Comparison of ENCODE assay signal across 11 cellular contexts in genomic region chr12:50017047-50017446, GRCh38. TPM values are rescaled to one million over a fixed set of nuclear protein-coding genes. Genes with fewer than 3 reads are reported as not detected.
DNase-seq lines count a peak whose midpoint lies in the region; ATAC-seq and TF ChIP-seq lines count a peak whose summit lies in the region.
"Had no signal": no experiment of that assay in that cellular context is flagged by ENCODE, and none has a peak within 500 bp of the region (broad histone marks: within the 10 kb centered on the region; RNA-seq: fewer than 3 reads in every experiment).

No MANE protein-coding gene starts in this region.

- H3K36me3 Mint-ChIP-seq in MCF 10A (ENCODE audit: insufficient read depth, unreplicated experiment) (peaks cover 23% of the 10 kb centered on the region), GM23338 (ENCODE audit: low read depth) (peaks cover 25% of the 10 kb centered on the region)
- H3K36me3 Mint-ChIP-seq: IgD-negative memory B cell had no signal

- H4K20me1 ChIP-seq in fibroblast of lung (ENCODE audit: control insufficient read depth, extremely low read depth, insufficient read depth, low read length) (no peaks in the 10 kb centered on the region), GM23338 (replicated peaks; ENCODE audit: insufficient read depth) (peaks cover 6% of the 10 kb centered on the region)

- H3K4me2 ChIP-seq in fibroblast of lung (ENCODE audit: extremely low read depth, insufficient read depth, low read length) (peak overlapping the region; percentile 93), GM23338 (no peak overlapping the region)

- no peaks in the 10 kb centered on the region for H3K9me2 ChIP-seq in GM23338 (ENCODE audit: insufficient read depth)

- H3K27ac Mint-ChIP-seq in MCF 10A (ENCODE audit: low read depth, unreplicated experiment), result peak overlapping the region; percentile 73
- H3K27ac Mint-ChIP-seq in GM23338, result no peak overlapping the region
- H3K27ac Mint-ChIP-seq: IgD-negative memory B cell had no signal

- TF ChIP-seq CTCF in MCF 10A (IDR thresholded peaks at IDR 0.05; ENCODE audit: unreplicated experiment), result no peak
- TF ChIP-seq CTCF in breast epithelium (IDR thresholded peaks at IDR 0.05), result no peak
- TF ChIP-seq CTCF in fibroblast of lung (conservative IDR thresholded peaks at IDR 0.05 in 1 of 2, IDR thresholded peaks at IDR 0.05 in 1 of 2; ENCODE audit: low read depth in 1 of 2, low read length in 2 of 2), result no peak
- no peak for TF ChIP-seq CTCF in vagina (IDR thresholded peaks at IDR 0.05)
- TF ChIP-seq CTCF in GM23338 (conservative IDR thresholded peaks at IDR 0.05; ENCODE audit: low read depth in 2 of 2), result no peak

- peak; percentile 79 for DNase-seq in MCF 10A (ENCODE audit: unreplicated experiment)
- no peak for DNase-seq in breast epithelium (ENCODE audit: low spot score in 2 of 2)
- DNase-seq in fibroblast of lung (ENCODE audit: low read depth in 2 of 2), result peak; percentile 81 to 98
- DNase-seq in vagina (ENCODE audit: extremely low spot score in 2 of 2), result no peak
- DNase-seq in activated gamma-delta T cell treated with Interleukin-2 at 50 U/mL for 16 hours, result no peak
- no peak for DNase-seq in GM23338 (ENCODE audit: low spot score)
- DNase-seq in NCI-H2107 (lab: John Stamatoyannopoulos, UW), result no peak
- DNase-seq: BE2C had no signal

- H3K27me3 ChIP-seq in breast epithelium (no peaks in the 10 kb centered on the region), fibroblast of lung (ENCODE audit: control insufficient read depth, insufficient read depth, low read length) (no peaks in the 10 kb centered on the region), muscle layer of colon (ENCODE audit: control insufficient read depth in 1 of 2, insufficient read depth in 2 of 2, low read length in 2 of 2) (no peaks in the 10 kb centered on the region), vagina (no peaks in the 10 kb centered on the region), GM23338 (ENCODE audit: insufficient read depth) (no peaks in the 10 kb centered on the region)
- H3K27me3 ChIP-seq: BE2C had no signal

- H3K79me2 ChIP-seq in fibroblast of lung (ENCODE audit: control insufficient read depth, insufficient read depth, low read length) (peaks cover 84% of the 10 kb centered on the region), GM23338 (replicated peaks; ENCODE audit: insufficient read depth) (peaks cover 59% of the 10 kb centered on the region)

- no peaks in the 10 kb centered on the region for H3K4me1 ChIP-seq in breast epithelium
- H3K4me1 ChIP-seq in fibroblast of lung (ENCODE audit: control insufficient read depth, extremely low read depth, insufficient read depth, low read length), result peaks cover 8% of the 10 kb centered on the region
- H3K4me1 ChIP-seq in muscle layer of colon (ENCODE audit: insufficient read depth, low read length), result peaks cover 28% of the 10 kb centered on the region
- peaks cover 7% of the 10 kb centered on the region for H3K4me1 ChIP-seq in vagina
- peaks cover 6% of the 10 kb centered on the region; the same call in 1 of the 2 replicates for H3K4me1 ChIP-seq in GM23338 (ENCODE audit: insufficient read depth)

- H3K9me3 ChIP-seq in breast epithelium (no peaks in the 10 kb centered on the region), fibroblast of lung (ENCODE audit: control insufficient read depth, insufficient read depth, low read depth, low read length) (no peaks in the 10 kb centered on the region), muscle layer of colon (ENCODE audit: low read length) (no peaks in the 10 kb centered on the region), vagina (no peaks in the 10 kb centered on the region)
- H3K9me3 ChIP-seq: BE2C had no signal

- H3K9me3 Mint-ChIP-seq in MCF 10A (ENCODE audit: unreplicated experiment), result no peaks in the 10 kb centered on the region
- H3K9me3 Mint-ChIP-seq in GM23338, result no peaks in the 10 kb centered on the region
- H3K9me3 Mint-ChIP-seq: IgD-negative memory B cell had no signal

- H3K4me3 ChIP-seq in breast epithelium, result peak overlapping the region in 1 of 3 donors; percentile 1
- H3K4me3 ChIP-seq in fibroblast of lung (replicated peaks in 1 of 4; ENCODE audit: control extremely low read depth in 1 of 4, insufficient read depth in 1 of 4, low read depth in 3 of 4, low read length in 4 of 4), result peak overlapping the region in 3 of 4 experiments; percentile 28 to 32 (median 28)
- no peak overlapping the region for H3K4me3 ChIP-seq in muscle layer of colon (ENCODE audit: low read depth in 1 of 2, low read length in 2 of 2)
- H3K4me3 ChIP-seq in vagina, result no peak overlapping the region
- H3K4me3 ChIP-seq in GM23338, result no peak overlapping the region

- TF ChIP-seq POLR2A in breast epithelium (IDR thresholded peaks at IDR 0.05) (no peak), vagina (IDR thresholded peaks at IDR 0.05) (no peak)

- H3K36me3 ChIP-seq in breast epithelium (no peaks in the 10 kb centered on the region), fibroblast of lung (ENCODE audit: control insufficient read depth, insufficient read depth, low read length) (no peaks in the 10 kb centered on the region), muscle layer of colon (ENCODE audit: insufficient read depth, low read length) (no peaks in the 10 kb centered on the region), vagina (no peaks in the 10 kb centered on the region), GM23338 (ENCODE audit: insufficient read depth) (peaks cover 10% of the 10 kb centered on the region; the same call in 1 of the 2 replicates)

- peak overlapping the region; percentile 55 for H2AFZ ChIP-seq in fibroblast of lung (ENCODE audit: low read length)
- no peak overlapping the region for H2AFZ ChIP-seq in GM23338

- H3F3A ChIP-seq in GM23338 (replicated peaks; ENCODE audit: low read depth), result no peaks in the 10 kb centered on the region

- no TSS peak for BruUV-seq in MCF 10A (replicated peaks; lab: Mats Ljungman, UMichigan)

- intact Hi-C loops in MCF 10A (cut with micrococcal nuclease), result no loop called here
- intact Hi-C loops in breast epithelium (cut with DNase I; ENCODE audit: low total_unique reads), result no loop called here
- intact Hi-C loops in vagina (cut with DNase I), result no loop called here

- H3K9ac ChIP-seq in fibroblast of lung (ENCODE audit: insufficient read depth, low read length), result peak overlapping the region; percentile 24
- peak overlapping the region; percentile 20 for H3K9ac ChIP-seq in muscle layer of colon (ENCODE audit: low read length)

- POLR2A ChIA-PET in MCF 10A (lab: Yijun Ruan, JAX), result interaction anchor here (0.7 to 4.5 kb wide), 10 partner anchors 8 to 1127 kb away, joined by 3 to 42 read pairs (median 5); partner anchors contain the start of gene RACGAP1

- CTCF ChIA-PET in MCF 10A (lab: Yijun Ruan, JAX), result interaction anchor here (0.9 to 1.4 kb wide), 3 partner anchors 39 to 54 kb away, joined by 4 to 6 read pairs (median 4); no protein-coding TSS in a partner anchor

- ATAC-seq in GM23338, result no peak

- peak overlapping the region in 1 of 2 donors; percentile 39 for H3K27ac ChIP-seq in breast epithelium
- peak overlapping the region; percentile 76 for H3K27ac ChIP-seq in fibroblast of lung (ENCODE audit: insufficient read depth, low read length)
- H3K27ac ChIP-seq in muscle layer of colon (ENCODE audit: low read depth, low read length), result peak overlapping the region; percentile 65
- peak overlapping the region; percentile 53 for H3K27ac ChIP-seq in vagina
- H3K27ac ChIP-seq in GM23338 (ENCODE audit: low read depth), result no peak overlapping the region

- H3K4me1 Mint-ChIP-seq in MCF 10A (ENCODE audit: insufficient read depth, unreplicated experiment) (peaks cover 52% of the 10 kb centered on the region), GM23338 (peaks cover 13% of the 10 kb centered on the region)

- H3K4me3 Mint-ChIP-seq in MCF 10A (ENCODE audit: unreplicated experiment), result peak overlapping the region; percentile 43
- no peak overlapping the region for H3K4me3 Mint-ChIP-seq in GM23338
- H3K4me3 Mint-ChIP-seq: IgD-negative memory B cell had no signal

- no peaks in the 10 kb centered on the region for H3K27me3 Mint-ChIP-seq in MCF 10A (ENCODE audit: insufficient read depth, unreplicated experiment)
- peaks cover 3% of the 10 kb centered on the region for H3K27me3 Mint-ChIP-seq in GM23338 (ENCODE audit: insufficient read depth, low read depth, poor library complexity)
- H3K27me3 Mint-ChIP-seq: IgD-negative memory B cell had no signal

RNA-seq across cellular contexts. Expression of gene RACGAP1, which starts 8.2 kb away (rescaled TPM):
- 58.5 and 67.9 TPM in 2 replicates for total RNA-seq in MCF 10A (2022)
- total RNA-seq in breast epithelium, result 10 to 100 TPM in 2 of 3 donors, 1 to 10 TPM in 1; 7.5 to 33.9 (median 11.1) TPM
- 15.2 and 38.1 TPM in 2 replicates for total RNA-seq in fibroblast of lung
- 22.9 and 73.4 TPM in 2 replicates for polyA plus RNA-seq in fibroblast of lung
- 25.0 and 77.1 TPM in 2 replicates for polyA plus RNA-seq in fibroblast of lung (2012)
- 7.4 and 96.5 TPM in 2 replicates for polyA minus RNA-seq in fibroblast of lung (ENCODE audit: low replicate concordance)
- 19.2 TPM for total RNA-seq in vagina
- 49.9 and 52.8 TPM in 2 replicates for total RNA-seq in GM23338 (2014; rRNA removed; shearing (Covaris generic))
- polyA plus RNA-seq in GM23338 (2016; fragmentation: Nextera tagmentation; extraction: Ambion mirVana), result 18.0 and 19.0 TPM in 2 replicates

RNA-seq across cellular contexts. Expression of gene ASIC1, which starts 40.3 kb away (rescaled TPM):
- 1.3 and 1.7 TPM in 2 replicates for total RNA-seq in MCF 10A (2022)
- total RNA-seq in breast epithelium, result under 1 TPM; 0.80 to 0.98 (median 0.88) TPM
- total RNA-seq in fibroblast of lung, result 1.7 and 1.8 TPM in 2 replicates
- polyA plus RNA-seq in fibroblast of lung, result 2.6 and 3.9 TPM in 2 replicates
- 3.1 and 4.2 TPM in 2 replicates for polyA plus RNA-seq in fibroblast of lung (2012)
- polyA minus RNA-seq in fibroblast of lung (ENCODE audit: low replicate concordance), result 9.8 and 11.0 TPM in 2 replicates
- total RNA-seq in vagina, result 2.9 TPM
- total RNA-seq in GM23338 (2014; rRNA removed; shearing (Covaris generic)), result 1.5 and 1.6 TPM in 2 replicates
- polyA plus RNA-seq in GM23338 (2016; fragmentation: Nextera tagmentation; extraction: Ambion mirVana), result 0.47 and 0.76 TPM in 2 replicates
- polyA plus RNA-seq: IgD-negative memory B cell had no signal

RNA-seq across cellular contexts. Expression of gene AQP6, which starts 44.3 kb away (rescaled TPM):
- total RNA-seq in MCF 10A (2022) (not detected in 2 replicates), breast epithelium (under 1 TPM in 1 of 3 donors, not detected in 2; 0.16 TPM), fibroblast of lung (under 0.01 and 0.17 TPM in 2 replicates), vagina (not detected)
- polyA plus RNA-seq in fibroblast of lung (0.06 TPM in 1 of 2 replicates, not detected in the other), GM23338 (2016; fragmentation: Nextera tagmentation; extraction: Ambion mirVana) (0.08 TPM in 1 of 2 replicates, not detected in the other)
- 0.06 TPM in 1 of 2 replicates, not detected in the other for polyA plus RNA-seq in fibroblast of lung (2012)
- not detected in 2 replicates for polyA minus RNA-seq in fibroblast of lung (ENCODE audit: low replicate concordance)
- not detected in 2 replicates for total RNA-seq in GM23338 (2014; rRNA removed; shearing (Covaris generic))
- total RNA-seq: T-helper 2 cell treated with Interferon-gamma antibody and Interleukin-4, amounts not matched to agents 100 ng/mL and 5 ng/mL, for 36 hours had no signal
- polyA plus RNA-seq: IgD-negative memory B cell had no signal

RNA-seq across cellular contexts. Expression of gene AQP5, which starts 55.4 kb away (rescaled TPM):
- total RNA-seq in MCF 10A (2022) (not detected in 2 replicates), breast epithelium (1 to 10 TPM in 2 of 3 donors, not detected in 1; 3.1 to 4.6 TPM), fibroblast of lung (under 0.01 TPM in 1 of 2 replicates, not detected in the other), vagina (not detected)
- polyA plus RNA-seq in fibroblast of lung (not detected in 2 replicates), GM23338 (2016; fragmentation: Nextera tagmentation; extraction: Ambion mirVana) (1.1 and 1.3 TPM in 2 replicates)
- not detected in 2 replicates for polyA plus RNA-seq in fibroblast of lung (2012)
- not detected in 2 replicates for polyA minus RNA-seq in fibroblast of lung (ENCODE audit: low replicate concordance)
- total RNA-seq in GM23338 (2014; rRNA removed; shearing (Covaris generic)), result 2.2 and 2.7 TPM in 2 replicates
- total RNA-seq: T-helper 2 cell treated with Interferon-gamma antibody and Interleukin-4, amounts not matched to agents 100 ng/mL and 5 ng/mL, for 36 hours had no signal
- polyA plus RNA-seq: IgD-negative memory B cell had no signal

Comparison
In these comparisons a context has a peak if more than half of its experiments do, and no peak if none do; other contexts are left out.
1. DNase-seq: peak in MCF 10A (single experiment) and fibroblast of lung (2 of 2); none in breast epithelium (0 of 2), vagina (0 of 2), activated gamma-delta T cell treated with Interleukin-2 at 50 U/mL for 16 hours (single experiment), GM23338 (single experiment) and NCI-H2107 (single experiment).
2. H3K4me3 ChIP-seq: peak in fibroblast of lung (3 of 4); none in muscle layer of colon (0 of 2), vagina (0 of 2) and GM23338 (single experiment).